In the genomic region with DNA sequence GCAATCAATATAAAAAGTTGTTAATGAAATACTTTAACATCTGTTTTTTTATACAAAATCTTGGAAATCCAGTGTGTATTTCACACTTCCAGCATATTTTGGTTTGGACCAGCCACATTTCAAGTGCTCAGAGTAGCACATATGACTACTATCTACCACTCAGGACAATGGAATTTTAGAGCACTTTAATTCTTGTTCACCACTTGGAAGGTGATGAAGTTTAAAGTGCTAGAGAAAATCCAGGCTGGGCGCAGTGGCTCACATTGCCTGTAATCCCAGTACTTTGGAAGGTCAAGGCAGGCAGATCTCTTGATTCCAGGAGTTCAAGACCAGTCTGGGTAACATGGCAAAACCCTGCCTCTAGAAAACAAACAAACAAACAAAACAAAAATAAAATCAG, we compare ENCODE assay signal across 22 cellular contexts.
"Had no signal": no experiment of that assay in that cellular context is flagged by ENCODE, and none has a peak within 500 bp of the region (broad histone marks: within the 10 kb centered on the region; RNA-seq: fewer than 3 reads in every experiment).

No MANE protein-coding gene starts in this region.

- ATAC-seq: activated CD4-positive, alpha-beta T cell treated with anti-CD3 and anti-CD28 coated beads for 36 hours; activated CD8-positive, alpha-beta T cell treated with anti-CD3 and anti-CD28 coated beads, Interleukin-2, amount 10 ng/mL, durations not matched to agents 7 days and 5 days; PC-3 had no signal

- H3K27ac ChIP-seq: adrenal gland, WERI-Rb-1 had no signal

- H3K36me3 ChIP-seq: adrenal gland, MG63, WERI-Rb-1 had no signal

- H3K4me3 ChIP-seq: adrenal gland, MG63 had no signal

- H3K27me3 ChIP-seq: adrenal gland, MG63 had no signal

- H3K9me3 ChIP-seq: adrenal gland, MG63 had no signal

- DNase-seq: activated CD4-positive, alpha-beta T cell treated with anti-CD3 and anti-CD28 coated beads for 36 hours; activated CD4-positive, alpha-beta T cell treated with anti-CD3 and anti-CD28 coated beads, Interleukin-2, amount 50 U/mL, for 4 hours; activated CD8-positive, alpha-beta memory T cell treated with anti-CD3 and anti-CD28 coated beads, Interleukin-2, amount 50 U/mL, for 48 hours; activated CD8-positive, alpha-beta T cell treated with anti-CD3 and anti-CD28 coated beads, Interleukin-2, amount 10 ng/mL, durations not matched to agents 7 days and 5 days; activated naive CD4-positive, alpha-beta T cell treated with anti-CD3 and anti-CD28 coated beads, Interleukin-2, amount 50 U/mL, for 16 hours; activated naive CD8-positive, alpha-beta T cell treated with anti-CD3 and anti-CD28 coated beads, Interleukin-2, amount 10 ng/mL, durations not matched to agents 7 days and 5 days; activated T-cell treated with anti-CD3 and anti-CD28 coated beads, Interleukin-2, amount 50 U/mL, for 1 hour; adrenal gland; anterior cingulate cortex; caudate nucleus; KG1; MG63; MV-4-11; NCI-H1092 treated with DMSO at 0.1 percent for 48 hours; NCI-H1417 treated with DMSO at 0.1 percent for 48 hours; NCI-H1694; NCI-H2029; NCI-H510A treated with DMSO at 0.1 percent for 48 hours; PC-3; SIG-M5; T-helper 2 cell; WERI-Rb-1 had no signal
